22 cellular contexts compared by ENCODE assay signal in genomic region chr4:152687974-152688599, GRCh38.
"Had no signal": no experiment of that assay in that cellular context is flagged by ENCODE, and none has a peak within 500 bp of the region (broad histone marks: within the 10 kb centered on the region; RNA-seq: fewer than 3 reads in every experiment).

No MANE protein-coding gene starts in this region.

- H3K36me3 ChIP-seq: tibial nerve, vagina had no signal

- H3K27ac Mint-ChIP-seq: activated CD8-positive, alpha-beta T cell treated with anti-CD3 and anti-CD28 coated beads for 36 hours; activated naive CD4-positive, alpha-beta T cell treated with anti-CD3 and anti-CD28 coated beads for 36 hours; activated T-cell treated with anti-CD3 and anti-CD28 coated beads, Interleukin-2, amount 50 U/mL, for 24 hours; activated T-helper 2 cell treated with anti-CD3 and anti-CD28 coated beads, Interferon-gamma antibody, Interleukin-2, Interleukin-4, amounts not matched to agents 10 μg/mL and 5 μg/mL and 100 μg/mL, durations not matched to agents 14 hours and 24 hours and 36 hours; mesothelial cell of epicardium; nephron; stimulated activated naive CD8-positive, alpha-beta T cell treated with anti-CD3 and anti-CD28 coated beads, Interleukin-15, Interleukin-2, amounts not matched to agents 100 ng/mL and 50 ng/mL, for 24 hours had no signal

- H3K9me3 Mint-ChIP-seq: activated CD8-positive, alpha-beta T cell treated with anti-CD3 and anti-CD28 coated beads for 36 hours; activated naive CD4-positive, alpha-beta T cell treated with anti-CD3 and anti-CD28 coated beads for 36 hours; activated T-cell treated with anti-CD3 and anti-CD28 coated beads, Interleukin-2, amount 50 U/mL, for 24 hours; activated T-helper 2 cell treated with anti-CD3 and anti-CD28 coated beads, Interferon-gamma antibody, Interleukin-2, Interleukin-4, amounts not matched to agents 10 μg/mL and 5 μg/mL and 100 μg/mL, durations not matched to agents 14 hours and 24 hours and 36 hours; brain; central memory CD8-positive, alpha-beta T cell; mesothelial cell of epicardium; nephron; stimulated activated naive CD8-positive, alpha-beta T cell treated with anti-CD3 and anti-CD28 coated beads, Interleukin-15, Interleukin-2, amounts not matched to agents 100 ng/mL and 50 ng/mL, for 24 hours had no signal

- H3K27me3 Mint-ChIP-seq: central memory CD8-positive, alpha-beta T cell had no signal

- DNase-seq: activated CD4-positive, alpha-beta T cell treated with anti-CD3 and anti-CD28 coated beads for 48 hours; activated CD4-positive, CD25-positive, alpha-beta regulatory T cell; activated CD8-positive, alpha-beta T cell treated with anti-CD3 and anti-CD28 coated beads for 36 hours; activated naive CD4-positive, alpha-beta T cell treated with anti-CD3 and anti-CD28 coated beads for 36 hours; activated T-cell treated with anti-CD3 and anti-CD28 coated beads, Interleukin-2, amount 50 U/mL, for 24 hours; anterior cingulate cortex; erythroblast; left colon; stimulated activated CD4-positive, alpha-beta T cell treated with anti-CD3 and anti-CD28 coated beads, Interleukin-12 subunit alpha, Interleukin-12 subunit beta, amount 100 ng/mL, for 4 hours; stimulated activated CD4-positive, alpha-beta T cell treated with anti-CD3 and anti-CD28 coated beads, Interleukin-1b, Interleukin-23, amount 100 ng/mL, for 48 hours; T-helper 1 cell; T-helper 9 cell had no signal

- ATAC-seq: activated CD8-positive, alpha-beta T cell treated with anti-CD3 and anti-CD28 coated beads for 36 hours; left colon had no signal

- H3K36me3 Mint-ChIP-seq: brain, mesothelial cell of epicardium had no signal

- H3K27ac ChIP-seq: coronary artery, tibial nerve, vagina had no signal

- H3K4me3 Mint-ChIP-seq: activated CD8-positive, alpha-beta T cell treated with anti-CD3 and anti-CD28 coated beads for 36 hours; activated naive CD4-positive, alpha-beta T cell treated with anti-CD3 and anti-CD28 coated beads for 36 hours; activated T-cell treated with anti-CD3 and anti-CD28 coated beads, Interleukin-2, amount 50 U/mL, for 24 hours; brain; central memory CD8-positive, alpha-beta T cell; mesothelial cell of epicardium; nephron; stimulated activated naive CD8-positive, alpha-beta T cell treated with anti-CD3 and anti-CD28 coated beads, Interleukin-15, Interleukin-2, amounts not matched to agents 100 ng/mL and 50 ng/mL, for 24 hours had no signal

- H3K9me3 ChIP-seq: tibial nerve, vagina had no signal

- H3K4me3 ChIP-seq: coronary artery, lung, tibial nerve, vagina had no signal

- H3K4me1 ChIP-seq: tibial nerve, vagina had no signal

- H3K27me3 ChIP-seq: tibial nerve, vagina had no signal

- H3K4me1 Mint-ChIP-seq: central memory CD8-positive, alpha-beta T cell; nephron had no signal
